ENCODE assay signal across 1 cellular context in the genomic region with DNA sequence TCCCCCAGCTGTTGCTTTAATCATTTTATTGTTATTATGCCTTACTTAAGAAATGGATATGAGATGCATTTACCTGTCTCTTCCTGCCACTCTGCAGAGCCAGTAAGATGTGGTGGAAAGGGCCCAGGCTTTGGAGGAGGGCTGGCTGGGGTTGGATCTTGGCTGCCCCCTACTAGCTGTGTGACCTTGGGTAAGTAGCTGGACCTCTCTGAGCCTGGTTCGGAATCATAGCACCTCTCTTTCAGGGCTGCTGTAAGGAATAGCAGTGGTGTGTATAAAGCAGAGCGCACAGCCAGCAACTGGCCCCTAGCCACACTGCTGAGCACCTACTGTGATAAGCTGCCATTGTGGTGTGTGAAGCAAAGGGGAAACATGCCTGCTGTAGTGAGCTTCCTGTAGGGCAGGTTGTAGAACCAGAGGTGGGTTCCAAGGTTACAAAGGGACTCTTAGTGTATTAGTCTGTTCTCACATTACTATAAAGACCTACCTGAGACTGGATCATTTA.
TF ChIP-seq lines count a peak whose summit lies in the region.

No MANE protein-coding gene starts in this region.

TF ChIP-seq in K562, 482 proteins besides CTCF, POLR2A, EP300 and RAD21:
- no peak for TF ChIP-seq BMI1 (IDR thresholded peaks at IDR 0.05; ENCODE audit: low read length)
- TF ChIP-seq BCOR (IDR thresholded peaks at IDR 0.05) = 0 out of 2 replicates have a peak, but pooled peaks have one; percentile 24
- TF ChIP-seq RBM25 (IDR thresholded peaks at IDR 0.05; ENCODE audit: low read depth, low read length, severe bottlenecking) = peak; percentile 83
- TF ChIP-seq ZFP36 (IDR thresholded peaks at IDR 0.05; ENCODE audit: low read depth, low read length, partially characterized antibody) = peak; percentile 74
